9 cellular contexts compared by ENCODE assay signal in genomic region chr4:129968366-129968765, GRCh38.
"Had no signal": no experiment of that assay in that cellular context is flagged by ENCODE, and none has a peak within 500 bp of the region (broad histone marks: within the 10 kb centered on the region; RNA-seq: fewer than 3 reads in every experiment).

No MANE protein-coding gene starts in this region.

- H3K27ac ChIP-seq: GM23248 had no signal

- H3K36me3 ChIP-seq: HAP-1 had no signal

- H3K9me3 ChIP-seq: HAP-1 had no signal

- ATAC-seq: GM23338, HCT116 had no signal

- H3K4me2 ChIP-seq: GM23338 had no signal

- H3K4me3 ChIP-seq: GM23248, GM23338, HAP-1 had no signal

- H2AFZ ChIP-seq: GM23248, GM23338 had no signal

- H3K9ac ChIP-seq: GM23248 had no signal

- DNase-seq: GM23248, GOT3, H7, H9, HCEC 1CT, HFFc6 had no signal
